29 cellular contexts compared by ENCODE assay signal in genomic region chr6:78850621-78851020, GRCh38.
"Had no signal": no experiment of that assay in that cellular context is flagged by ENCODE, and none has a peak within 500 bp of the region (broad histone marks: within the 10 kb centered on the region; RNA-seq: fewer than 3 reads in every experiment).

No MANE protein-coding gene starts in this region.

- DNase-seq: activated CD4-positive, alpha-beta T cell treated with anti-CD3 and anti-CD28 coated beads for 1 hour; activated CD4-positive, alpha-beta T cell treated with anti-CD3 and anti-CD28 coated beads, Interleukin-2, amount 50 U/mL, for 4 hours; activated CD8-positive, alpha-beta memory T cell treated with anti-CD3 and anti-CD28 coated beads for 24 hours; activated CD8-positive, alpha-beta memory T cell treated with anti-CD3 and anti-CD28 coated beads, Interleukin-2, amount 50 U/mL, for 4 hours; activated naive CD4-positive, alpha-beta T cell; activated T-cell treated with anti-CD3 and anti-CD28 coated beads, Interleukin-2, amount 50 U/mL, for 4 hours; adrenal gland; colonic mucosa; dorsolateral prefrontal cortex; esophagus squamous epithelium; foreskin melanocyte; immature natural killer cell; kidney glomerular epithelial cell; left ventricle myocardium inferior; natural killer cell; stimulated activated CD4-positive, alpha-beta T cell treated with anti-CD3 and anti-CD28 coated beads, Interleukin-12 subunit alpha, Interleukin-12 subunit beta, amount 100 ng/mL, for 4 hours; stimulated activated CD4-positive, alpha-beta T cell treated with anti-CD3 and anti-CD28 coated beads, Interleukin-4, amount 100 ng/mL, for 4 hours; stimulated activated naive CD8-positive, alpha-beta T cell treated with anti-CD3 and anti-CD28 coated beads, Interleukin-15, Interleukin-2, amounts not matched to agents 100 U/mL and 50 U/mL, for 24 hours; T-helper 1 cell; upper lobe of left lung had no signal

- H3K4me3 Mint-ChIP-seq: activated naive CD8-positive, alpha-beta T cell; activated T-cell treated with anti-CD3 and anti-CD28 coated beads, Interleukin-2, amount 50 U/mL, for 4 hours; central memory CD8-positive, alpha-beta T cell; immature natural killer cell; mesothelial cell of epicardium; natural killer cell had no signal

- ATAC-seq: activated T-cell treated with anti-CD3 and anti-CD28 coated beads, Interleukin-2, amount 50 U/mL, for 4 hours; natural killer cell; stimulated activated naive CD8-positive, alpha-beta T cell treated with anti-CD3 and anti-CD28 coated beads, Interleukin-15, Interleukin-2, amounts not matched to agents 100 U/mL and 50 U/mL, for 24 hours had no signal

- H3K27ac Mint-ChIP-seq: activated naive CD8-positive, alpha-beta T cell; activated T-helper 2 cell treated with anti-CD3 and anti-CD28 coated beads, Interferon-gamma antibody, Interleukin-2, Interleukin-4, amounts not matched to agents 10 μg/mL and 5 μg/mL and 100 μg/mL, durations not matched to agents 14 hours and 24 hours and 36 hours; immature natural killer cell; mesothelial cell of epicardium; natural killer cell; progenitor cell of endocrine pancreas had no signal

- FAIRE-seq: TTC549 had no signal

- H3K9me3 Mint-ChIP-seq: activated T-cell treated with anti-CD3 and anti-CD28 coated beads, Interleukin-2, amount 50 U/mL, for 4 hours; activated T-helper 2 cell treated with anti-CD3 and anti-CD28 coated beads, Interferon-gamma antibody, Interleukin-2, Interleukin-4, amounts not matched to agents 10 μg/mL and 5 μg/mL and 100 μg/mL, durations not matched to agents 14 hours and 24 hours and 36 hours; central memory CD8-positive, alpha-beta T cell; immature natural killer cell; natural killer cell had no signal

- H3K36me3 Mint-ChIP-seq: natural killer cell had no signal

- H3K27me3 ChIP-seq: adrenal gland, ascending aorta, colonic mucosa, dorsolateral prefrontal cortex, esophagus squamous epithelium, hepatocyte, right atrium auricular region, upper lobe of left lung had no signal

- H3K4me1 ChIP-seq: adrenal gland, ascending aorta, colonic mucosa, esophagus squamous epithelium, left ventricle myocardium inferior, right atrium auricular region, upper lobe of left lung had no signal

- H3K4me3 ChIP-seq: adrenal gland, ascending aorta, colonic mucosa, dorsolateral prefrontal cortex, esophagus squamous epithelium, hepatocyte, left ventricle myocardium inferior, right atrium auricular region, upper lobe of left lung had no signal

- H3K27me3 Mint-ChIP-seq: activated naive CD8-positive, alpha-beta T cell; central memory CD8-positive, alpha-beta T cell; progenitor cell of endocrine pancreas had no signal

- H3K36me3 ChIP-seq: adrenal gland, ascending aorta, colonic mucosa, esophagus squamous epithelium, right atrium auricular region, upper lobe of left lung had no signal

- H3K27ac ChIP-seq: adrenal gland, ascending aorta, colonic mucosa, dorsolateral prefrontal cortex, esophagus squamous epithelium, hepatocyte, left ventricle myocardium inferior, right atrium auricular region, upper lobe of left lung had no signal

- H3K4me1 Mint-ChIP-seq: central memory CD8-positive, alpha-beta T cell; immature natural killer cell; mesothelial cell of epicardium; natural killer cell had no signal

- H3K9me3 ChIP-seq: adrenal gland, ascending aorta, colonic mucosa, esophagus squamous epithelium, left ventricle myocardium inferior, right atrium auricular region, upper lobe of left lung had no signal
